In the genomic region with DNA sequence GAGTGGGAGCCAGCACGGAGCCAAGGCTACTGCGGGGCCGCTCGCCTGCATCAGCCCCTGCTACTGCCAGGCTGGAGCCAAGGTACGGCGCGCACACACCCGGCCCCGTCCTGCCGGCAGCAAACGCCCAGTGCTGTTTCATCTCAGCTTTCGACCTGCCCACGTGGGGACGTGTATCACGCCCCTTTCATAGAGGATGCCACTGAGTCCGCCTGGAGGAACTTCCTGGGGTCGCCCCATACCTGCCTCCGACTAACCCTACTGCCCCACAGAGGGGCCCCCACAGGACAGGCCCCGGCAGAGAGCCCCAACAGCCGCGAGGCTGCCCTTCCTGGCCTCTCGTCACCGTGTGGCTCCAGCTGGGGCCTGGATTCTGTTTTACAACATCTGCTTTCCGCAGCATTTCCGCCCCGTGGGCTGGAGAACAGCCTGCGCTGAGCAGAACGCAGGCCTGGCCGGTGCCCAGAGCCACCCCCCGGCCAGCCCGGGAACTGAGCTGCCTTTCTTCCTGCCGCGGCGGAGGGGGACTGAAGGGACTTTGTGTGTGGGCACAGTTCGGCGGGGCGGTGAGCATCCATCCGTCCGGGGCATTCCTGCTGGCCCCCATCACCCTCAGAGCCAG, we compare ENCODE assay signal across 10 cellular contexts. TPM values are rescaled to one million over a fixed set of nuclear protein-coding genes. Genes with fewer than 3 reads are reported as not detected.
DNase-seq lines count a peak whose midpoint lies in the region; FAIRE-seq and TF ChIP-seq lines count a peak whose summit lies in the region.
"Had no signal": no experiment of that assay in that cellular context is flagged by ENCODE, and none has a peak within 500 bp of the region (broad histone marks: within the 10 kb centered on the region; RNA-seq: fewer than 3 reads in every experiment).

No MANE protein-coding gene starts in this region.

- peak; percentile 74 for DNase-seq in AG08396 (ENCODE audit: low spot score)
- peak; percentile 52 for DNase-seq in SK-N-DZ (ENCODE audit: low spot score)
- DNase-seq in fibroblast of pulmonary artery (ENCODE audit: low read depth): peak; percentile 74
- DNase-seq in neural crest cell (ENCODE audit: low read depth, low spot score): peak; percentile 63
- no peak for DNase-seq in NCI-H1930 (lab: John Stamatoyannopoulos, UW)
- no peak for DNase-seq in GM19239 (ENCODE audit: insufficient read length, low spot score)
- DNase-seq in GM20000 (ENCODE audit: low spot score): no peak
- no peak for DNase-seq in NCI-H226
- DNase-seq: DMS 273 treated with DMSO at 0.1 percent for 48 hours had no signal

- no peaks in the 10 kb centered on the region for H3K9me3 Mint-ChIP-seq in neural crest cell

- no peak overlapping the region for H3K4me3 ChIP-seq in fibroblast of pulmonary artery (replicated peaks; ENCODE audit: low read depth, low read length)

- no peaks in the 10 kb centered on the region for H3K27me3 Mint-ChIP-seq in neural crest cell (ENCODE audit: low read depth)

- H3K4me1 Mint-ChIP-seq in neural crest cell: peaks cover 23% of the 10 kb centered on the region

- H3K27ac Mint-ChIP-seq in neural crest cell (ENCODE audit: unreplicated experiment): peak overlapping the region; percentile 62

- TF ChIP-seq CTCF in fibroblast of pulmonary artery (IDR thresholded peaks at IDR 0.05; ENCODE audit: low read length, missing control alignments): peak; percentile 36
- TF ChIP-seq CTCF in neural crest cell (conservative IDR thresholded peaks at IDR 0.05): no peak
- no peak for TF ChIP-seq CTCF in GM20000 (IDR thresholded peaks at IDR 0.05; ENCODE audit: extremely low read depth, missing control alignments)

- FAIRE-seq in GM19239 (lab: Jason Lieb, UNC): no peak

- no peak overlapping the region for H3K4me3 Mint-ChIP-seq in neural crest cell

- H3K36me3 Mint-ChIP-seq in neural crest cell (ENCODE audit: low read depth): peaks cover 3% of the 10 kb centered on the region

RNA-seq across cellular contexts. Expression of a gene that starts 22.9 kb away (rescaled TPM):
- polyA plus RNA-seq in SK-N-DZ (2014; cell fraction: cytosol; rRNA removed): not detected in 2 replicates
- not detected in 2 replicates for polyA plus RNA-seq in SK-N-DZ (2014; cell fraction: nucleus; rRNA removed)
- total RNA-seq in neural crest cell: 0.61 and 0.96 TPM in 2 replicates
- total RNA-seq: LHCN-M2 had no signal

RNA-seq across cellular contexts. Expression of a gene that starts 27.5 kb away (rescaled TPM):
- 1.0 and 3.1 TPM in 2 replicates for polyA plus RNA-seq in SK-N-DZ (2014; cell fraction: cytosol; rRNA removed)
- polyA plus RNA-seq in SK-N-DZ (2014; cell fraction: nucleus; rRNA removed): 0.84 and 1.1 TPM in 2 replicates
- total RNA-seq in neural crest cell: 11.9 and 13.6 TPM in 2 replicates

Comparison
In these comparisons a context has a peak if more than half of its experiments do, and no peak if none do; other contexts are left out.
1. DNase-seq: peak in AG08396 (single experiment), SK-N-DZ (single experiment), fibroblast of pulmonary artery (single experiment) and neural crest cell (single experiment); none in NCI-H1930 (0 of 2), GM19239 (single experiment), GM20000 (single experiment) and NCI-H226 (single experiment).